ENCODE assay signal across 9 cellular contexts in genomic region chr15:58440922-58441321, GRCh38. TPM values are rescaled to one million over a fixed set of nuclear protein-coding genes. Genes with fewer than 3 reads are reported as not detected.
A peak's percentile ranks its signal among the peaks of the same experiment; 100 is the strongest.
DNase-seq lines count a peak whose midpoint lies in the region; ATAC-seq and TF ChIP-seq lines count a peak whose summit lies in the region.
"Had no signal": no experiment of that assay in that cellular context is flagged by ENCODE, and none has a peak within 500 bp of the region (broad histone marks: within the 10 kb centered on the region; RNA-seq: fewer than 3 reads in every experiment).

No MANE protein-coding gene starts in this region.

- peak overlapping the region; percentile 98 for H3K27ac ChIP-seq in HCT116 (ENCODE audit: low read depth, low read length)

- H3K4me3 ChIP-seq in HCT116 (replicated peaks in 1 of 2; ENCODE audit: low read depth in 1 of 2, low read length in 2 of 2) (peak overlapping the region in 1 of 2 experiments; percentile 49; a peak in 2 of 4 replicates), skeletal muscle satellite cell (ENCODE audit: low read length) (no peak overlapping the region)

- H3K27ac Mint-ChIP-seq in WTC11: no peak overlapping the region
- peak overlapping the region; percentile 1 for H3K27ac Mint-ChIP-seq in glutamatergic neuron (ENCODE audit: unreplicated experiment)

- no peak for TF ChIP-seq CTCF in HCT116 (IDR thresholded peaks at IDR 0.05 in 2 of 3, conservative IDR thresholded peaks at IDR 0.05 in 1 of 3; ENCODE audit: borderline replicate concordance in 1 of 3, insufficient read depth in 1 of 3, low read depth in 2 of 3, low read length in 2 of 3)
- no peak for TF ChIP-seq CTCF in WTC11 (IDR thresholded peaks at IDR 0.05)
- no peak for TF ChIP-seq CTCF in glutamatergic neuron (IDR thresholded peaks at IDR 0.05; ENCODE audit: partially characterized antibody, unreplicated experiment)

- H3K4me3 Mint-ChIP-seq in WTC11 (no peak overlapping the region), glutamatergic neuron (ENCODE audit: unreplicated experiment) (no peak overlapping the region)

- DNase-seq in HCT116 (ENCODE audit: low read depth, low spot score) (peak; percentile 49), WTC11 (ENCODE audit: low spot score) (peak; percentile 26), glutamatergic neuron (no peak), NCI-H2029 (lab: John Stamatoyannopoulos, UW) (no peak), head of caudate nucleus (no peak)
- DNase-seq: cortex of kidney had no signal

- H3K9me3 Mint-ChIP-seq in WTC11 (no peaks in the 10 kb centered on the region), glutamatergic neuron (ENCODE audit: unreplicated experiment) (no peaks in the 10 kb centered on the region)

- no peaks in the 10 kb centered on the region for H3K36me3 Mint-ChIP-seq in WTC11
- no peaks in the 10 kb centered on the region for H3K36me3 Mint-ChIP-seq in glutamatergic neuron (ENCODE audit: unreplicated experiment)

- RAD21 ChIA-PET in HCT116 (lab: Charles Lee; ENCODE audit: low non-redundant PET in 1 of 2, low total read pairs in 2 of 2, uncharacterized antibody in 2 of 2, unreplicated experiment in 2 of 2): no interaction called here

- H3K4me2 ChIP-seq in HCT116 (ENCODE audit: low read length) (peak overlapping the region; percentile 83), skeletal muscle satellite cell (ENCODE audit: low read length) (peak overlapping the region; percentile 49)

- H4K20me1 ChIP-seq in HCT116 (ENCODE audit: insufficient read depth): no peaks in the 10 kb centered on the region

- peaks cover 40 to 53% of the 10 kb centered on the region in 2 experiments for H3K4me1 ChIP-seq in HCT116 (ENCODE audit: control insufficient read depth in 1 of 2, insufficient read depth in 2 of 2, low read length in 2 of 2)
- H3K4me1 ChIP-seq in skeletal muscle satellite cell (ENCODE audit: control insufficient read depth, insufficient read depth, low read length): peaks cover 52% of the 10 kb centered on the region

- intact Hi-C loops in HCT116 (cut with micrococcal nuclease) (no loop called here), head of caudate nucleus (cut with DNase I) (no loop called here)

- no peaks in the 10 kb centered on the region for H3K36me3 ChIP-seq in HCT116 (ENCODE audit: control insufficient read depth in 1 of 2, insufficient read depth in 2 of 2, low read length in 2 of 2)
- H3K36me3 ChIP-seq in skeletal muscle satellite cell (ENCODE audit: insufficient read depth, low read length): no peaks in the 10 kb centered on the region

- peak overlapping the region; percentile 63 for H2AFZ ChIP-seq in HCT116 (ENCODE audit: low read depth, low read length, poor library complexity, severe bottlenecking)

- H3K79me2 ChIP-seq in HCT116 (ENCODE audit: insufficient read depth, low read length): no peaks in the 10 kb centered on the region

- BruUV-seq in HCT116 (replicated peaks; lab: Mats Ljungman, UMichigan): no TSS peak

- H3K27me3 Mint-ChIP-seq in WTC11 (ENCODE audit: low read depth) (peaks cover 10% of the 10 kb centered on the region), glutamatergic neuron (ENCODE audit: unreplicated experiment) (peaks cover 4% of the 10 kb centered on the region)

- TF ChIP-seq POLR2A in HCT116 (IDR thresholded peaks at IDR 0.05; ENCODE audit: borderline replicate concordance, extremely low read depth, insufficient read depth, insufficient read length): no peak

- no peaks in the 10 kb centered on the region for H3K9me3 ChIP-seq in HCT116 (ENCODE audit: control insufficient read depth in 1 of 2, insufficient read depth in 1 of 2, low read depth in 1 of 2, low read length in 2 of 2)
- no peaks in the 10 kb centered on the region for H3K9me3 ChIP-seq in skeletal muscle satellite cell (replicated peaks; ENCODE audit: low read length)

- H3K27me3 ChIP-seq in HCT116 (ENCODE audit: insufficient read depth, low read length) (no peaks in the 10 kb centered on the region), skeletal muscle satellite cell (ENCODE audit: control insufficient read depth, insufficient read depth, low read length) (no peaks in the 10 kb centered on the region)

- peaks cover 53% of the 10 kb centered on the region for H3K4me1 Mint-ChIP-seq in WTC11
- H3K4me1 Mint-ChIP-seq in glutamatergic neuron (ENCODE audit: low read depth, unreplicated experiment): peaks cover 20% of the 10 kb centered on the region

- CTCF ChIA-PET in HCT116 (lab: Charles Lee): no interaction called here
- CTCF ChIA-PET in WTC11 (lab: Charles Lee): interaction anchor here (1.4 to 1.5 kb wide), 2 partner anchors 213 to 330 kb away, joined by 3 to 4 read pairs; no protein-coding TSS in a partner anchor

- peak overlapping the region; percentile 68 for H3K9ac ChIP-seq in HCT116 (ENCODE audit: low read length)
- peak overlapping the region; percentile 65 for H3K9ac ChIP-seq in skeletal muscle satellite cell (ENCODE audit: low read depth, low read length)

- ATAC-seq in HCT116 (peak; percentile 78), WTC11 (0 out of 2 replicates have a peak, but pooled peaks have one; percentile 44), HG03108 (IDR thresholded peaks at IDR 0.05; ENCODE audit: unreplicated experiment) (no peak), HG03095 (IDR thresholded peaks at IDR 0.05; ENCODE audit: unreplicated experiment) (no peak)

- POLR2A ChIA-PET in HCT116 (lab: Charles Lee) (interaction anchor here (1.0 to 1.5 kb wide), 3 partner anchors 19 to 330 kb away, joined by 3 to 6 read pairs (median 4); partner anchors contain the start of gene MINDY2), WTC11 (lab: Charles Lee) (no interaction called here)

- H3K9me2 ChIP-seq in HCT116 (ENCODE audit: insufficient read depth): no peaks in the 10 kb centered on the region

- TF ChIP-seq RAD21 in HCT116 (IDR thresholded peaks at IDR 0.05; ENCODE audit: low read depth): peak; percentile 18; the same call in 1 of the 2 replicates

TF ChIP-seq in HCT116, 20 proteins besides CTCF, POLR2A, EP300 and RAD21 (continues in another document):
- TF ChIP-seq EZH2 (IDR thresholded peaks at IDR 0.05) (no peak), FOSL1 (IDR thresholded peaks at IDR 0.05; ENCODE audit: low read depth) (peak; percentile 34; the same call in 1 of the 2 replicates), POLR2AphosphoS5 (IDR thresholded peaks at IDR 0.05; ENCODE audit: low read depth, low read length) (peak; percentile 50; the same call in 1 of the 2 replicates), SRF (IDR thresholded peaks at IDR 0.05; ENCODE audit: low read depth) (no peak), CBX3 (IDR thresholded peaks at IDR 0.05; ENCODE audit: low read depth) (peak; percentile 25; the same call in 1 of the 2 replicates), SP1 (IDR thresholded peaks at IDR 0.05; ENCODE audit: low read depth) (peak; percentile 84), CEBPB (IDR thresholded peaks at IDR 0.05; ENCODE audit: low read depth) (0 out of 2 replicates have a peak, but pooled peaks have one; percentile 50), ZFX (IDR thresholded peaks at IDR 0.05) (no peak), ZBTB33 (IDR thresholded peaks at IDR 0.05; ENCODE audit: extremely low read depth, insufficient replicate concordance, low read length) (no peak), JUND (IDR thresholded peaks at IDR 0.05) (peak; percentile 65)

TF ChIP-seq in WTC11, 78 proteins besides CTCF, POLR2A, EP300 and RAD21 (continues in another document):
- TF ChIP-seq NFYB (CRISPR knock-in tag; conservative IDR thresholded peaks at IDR 0.05; ENCODE audit: low read depth): no peak
- TF ChIP-seq JUN (CRISPR knock-in tag; IDR thresholded peaks at IDR 0.05): no peak
- no peak for TF ChIP-seq E2F4 (CRISPR knock-in tag; IDR thresholded peaks at IDR 0.05; ENCODE audit: borderline replicate concordance, low read depth)
- TF ChIP-seq ZNF219 (CRISPR knock-in tag; IDR thresholded peaks at IDR 0.05; ENCODE audit: borderline replicate concordance): no peak
- no peak for TF ChIP-seq ETV6 (CRISPR knock-in tag; IDR thresholded peaks at IDR 0.05)
- TF ChIP-seq FOXP1 (CRISPR knock-in tag; IDR thresholded peaks at IDR 0.05; ENCODE audit: borderline replicate concordance): no peak
- TF ChIP-seq PRRX2 (CRISPR knock-in tag; IDR thresholded peaks at IDR 0.05): no peak
- no peak for TF ChIP-seq ZBTB43 (CRISPR knock-in tag; IDR thresholded peaks at IDR 0.05)
- no peak for TF ChIP-seq USF1 (CRISPR knock-in tag; IDR thresholded peaks at IDR 0.05)

RNA-seq across cellular contexts. Expression of gene LIPC, which starts 9.1 kb away (rescaled TPM):
- total RNA-seq in HCT116 (2021; ENCODE audit: unreplicated experiment) (not detected), WTC11 (2021) (not detected in 3 replicates), glutamatergic neuron (ENCODE audit: unreplicated experiment) (not detected)
- polyA plus RNA-seq in HCT116 (2012): 0.10 and 0.12 TPM in 2 replicates
- 0.51 TPM in 1 of 2 replicates, not detected in the other for total RNA-seq in skeletal muscle satellite cell (2012; rRNA removed)

Comparison
In these comparisons a context has a peak if more than half of its experiments do, and no peak if none do; other contexts are left out.
1. ATAC-seq: peak in HCT116 (single experiment) and WTC11 (single experiment); none in HG03108 (single experiment) and HG03095 (single experiment).
2. DNase-seq: peak in HCT116 (single experiment) and WTC11 (single experiment); none in glutamatergic neuron (single experiment), NCI-H2029 (single experiment) and head of caudate nucleus (0 of 42).
3. Of the 4 proteins assayed by ChIP-seq in both WTC11 and HCT116: peak only in WTC11: none; only in HCT116: SP1; in both: none; in neither: 3.